27 cellular contexts compared by ENCODE assay signal in the genomic region with DNA sequence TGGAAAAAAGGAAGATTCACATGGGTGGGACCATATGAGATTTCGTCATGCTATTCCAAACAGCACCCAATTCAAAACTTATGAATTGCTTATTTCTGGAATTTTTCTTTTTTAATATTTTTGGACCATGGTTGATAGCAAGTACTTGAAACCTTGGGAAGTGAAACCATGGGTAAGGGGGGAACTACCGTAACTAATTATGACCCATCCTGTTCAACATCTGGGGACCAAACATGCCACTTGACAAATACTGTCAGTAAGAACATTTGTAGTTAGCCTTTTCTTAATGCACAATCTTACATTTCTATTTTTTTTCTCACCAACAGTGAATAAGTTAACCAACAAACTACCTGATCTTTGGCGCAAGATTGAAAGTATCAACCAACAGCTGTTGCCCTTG.
"Had no signal": no experiment of that assay in that cellular context is flagged by ENCODE, and none has a peak within 500 bp of the region (broad histone marks: within the 10 kb centered on the region; RNA-seq: fewer than 3 reads in every experiment).

No MANE protein-coding gene starts in this region.

- ATAC-seq: activated CD8-positive, alpha-beta memory T cell treated with anti-CD3 and anti-CD28 coated beads, Interleukin-2, amount 10 ng/mL, durations not matched to agents 7 days and 5 days; activated CD8-positive, alpha-beta T cell treated with anti-CD3 and anti-CD28 coated beads for 36 hours; activated naive CD4-positive, alpha-beta T cell treated with anti-CD3 and anti-CD28 coated beads, Interleukin-2, amount 50 U/mL, for 72 hours; natural killer cell; stimulated activated naive CD8-positive, alpha-beta T cell treated with anti-CD3 and anti-CD28 coated beads, Interleukin-15, amount 100 ng/mL, for 72 hours had no signal

- H3K27ac ChIP-seq: breast epithelium, esophagus squamous epithelium, left ventricle myocardium inferior, neural progenitor cell, right atrium auricular region, uterus had no signal

- H3K9me3 ChIP-seq: breast epithelium, esophagus squamous epithelium, left ventricle myocardium inferior, right atrium auricular region, uterus had no signal

- DNase-seq: activated CD4-positive, alpha-beta T cell treated with anti-CD3 and anti-CD28 coated beads for 1 hour; activated CD4-positive, alpha-beta T cell treated with anti-CD3 and anti-CD28 coated beads, Interleukin-2, amount 10 ng/mL, durations not matched to agents 7 days and 5 days; activated CD8-positive, alpha-beta memory T cell treated with anti-CD3 and anti-CD28 coated beads, Interleukin-2, amount 10 ng/mL, durations not matched to agents 7 days and 5 days; activated CD8-positive, alpha-beta T cell treated with anti-CD3 and anti-CD28 coated beads for 36 hours; activated naive CD4-positive, alpha-beta T cell; activated T-cell treated with anti-CD3 and anti-CD28 coated beads, Interleukin-2, amount 50 U/mL, for 48 hours; central memory CD4-positive, alpha-beta T cell; endodermal cell; esophagus squamous epithelium; foreskin melanocyte; islet precursor cell; left ventricle myocardium inferior; mesendoderm; natural killer cell; occipital lobe; stimulated activated CD4-positive, alpha-beta T cell treated with anti-CD3 and anti-CD28 coated beads, Interleukin-1b, Interleukin-23, amount 100 ng/mL, for 48 hours; stimulated activated CD4-positive, alpha-beta T cell treated with anti-CD3 and anti-CD28 coated beads, Interleukin-4, amount 100 ng/mL, for 4 hours; stimulated activated CD8-positive, alpha-beta memory T cell treated with anti-CD3 and anti-CD28 coated beads, Interleukin-4, amount 100 ng/mL, for 48 hours; stimulated activated naive CD8-positive, alpha-beta T cell treated with anti-CD3 and anti-CD28 coated beads, Interleukin-15, amount 100 ng/mL, for 72 hours; substantia nigra; uterus had no signal

- H3K4me2 ChIP-seq: neural progenitor cell, smooth muscle cell had no signal

- H2AFZ ChIP-seq: neural progenitor cell had no signal

- H3K4me3 ChIP-seq: breast epithelium, esophagus squamous epithelium, left ventricle myocardium inferior, lung, neural progenitor cell, right atrium auricular region, smooth muscle cell, uterus had no signal

- H3K9ac ChIP-seq: neural progenitor cell had no signal

- H3K36me3 ChIP-seq: breast epithelium, neural progenitor cell, right atrium auricular region, uterus had no signal

- H3K4me1 ChIP-seq: breast epithelium, esophagus squamous epithelium, left ventricle myocardium inferior, neural progenitor cell, right atrium auricular region, uterus had no signal

- H3K27me3 ChIP-seq: breast epithelium, esophagus squamous epithelium, neural progenitor cell, right atrium auricular region, uterus had no signal
